In genomic region chr10:11605807-11606408, GRCh38 we compare ENCODE assay signal across 21 cellular contexts. TPM values are rescaled to one million over a fixed set of nuclear protein-coding genes. Genes with fewer than 3 reads are reported as not detected.
DNase-seq lines count a peak whose midpoint lies in the region; ATAC-seq, FAIRE-seq and TF ChIP-seq lines count a peak whose summit lies in the region.
"Had no signal": no experiment of that assay in that cellular context is flagged by ENCODE, and none has a peak within 500 bp of the region (broad histone marks: within the 10 kb centered on the region; RNA-seq: fewer than 3 reads in every experiment).

No MANE protein-coding gene starts in this region.

- H3K79me2 ChIP-seq in GM12878 (ENCODE audit: control insufficient read depth, insufficient read depth, low read length): peaks cover 99% of the 10 kb centered on the region

- TF ChIP-seq POLR2A in GM12878 (IDR thresholded peaks at IDR 0.05; ENCODE audit: low read depth, low read length): no peak

- intact Hi-C loops in GM12878 (cut with micrococcal nuclease; ENCODE audit: unreplicated experiment): loop anchor here (5.0 to 10.0 kb wide), 2 partner anchors 91 to 441 kb away; no protein-coding TSS in a partner anchor
- intact Hi-C loops in pancreas (cut with DNase I): no loop called here

- H3K27ac ChIP-seq in GM12878 (ENCODE audit: control insufficient read depth, insufficient read depth) (peak overlapping the region; percentile 91), pancreas (no peak overlapping the region)
- H3K27ac ChIP-seq: right atrium auricular region had no signal

- peak overlapping the region; percentile 43 for H3K9ac ChIP-seq in GM12878 (ENCODE audit: control insufficient read depth, insufficient read depth, low read length)

- ATAC-seq in GM12878 (no peak), pancreas (no peak)
- ATAC-seq: Right ventricle myocardium inferior had no signal

- TF ChIP-seq RAD21 in GM12878 (IDR thresholded peaks at IDR 0.05; ENCODE audit: insufficient read depth, low read depth, low read length): no peak

- no peak for TF ChIP-seq EP300 in GM12878 (IDR thresholded peaks at IDR 0.05; ENCODE audit: borderline replicate concordance in 1 of 2, control insufficient read depth in 1 of 2, low read depth in 2 of 2, low read length in 2 of 2)

- H3K4me2 ChIP-seq in GM12878 (ENCODE audit: control insufficient read depth, insufficient read depth): peak overlapping the region; percentile 59

- TF ChIP-seq CTCF in GM12864 (IDR thresholded peaks at IDR 0.05; ENCODE audit: low read depth, low read length, missing control alignments) (no peak), GM12878 (IDR thresholded peaks at IDR 0.05 in 2 of 3, conservative IDR thresholded peaks at IDR 0.05 in 1 of 3; ENCODE audit: control insufficient read depth in 2 of 3, extremely low read depth in 1 of 3, insufficient read depth in 1 of 3, low read depth in 3 of 3, low read length in 3 of 3) (no peak), pancreas (IDR thresholded peaks at IDR 0.05) (no peak)

- POLR2A ChIA-PET in GM12878 (lab: Charles Lee): interaction anchor here (1.4 kb wide), 1 partner anchor 78 kb away, joined by 4 read pairs; no protein-coding TSS in a partner anchor

- H3K4me1 ChIP-seq in GM12878 (ENCODE audit: control insufficient read depth, insufficient read depth, low read length) (peaks cover 25% of the 10 kb centered on the region), pancreas (peaks cover 0 to 26% (median 21%) of the 10 kb centered on the region in 3 donors)

- WGBS in GM12878 (ENCODE audit: insufficient coverage, insufficient replicate concordance, low lambda C conversion rate, missing lambda C conversion rate): 10% methylated on average over 2 of the region's 2 CpGs
- 47 to 58% methylated on average over 2 of the region's 2 CpGs for WGBS in pancreas, 2 donors

- RAD21 ChIA-PET in GM12878 (lab: Charles Lee; ENCODE audit: unreplicated experiment): interaction anchor here (1.4 to 6.0 kb wide), 6 partner anchors 32 to 91 kb away, joined by 3 to 32 read pairs (median 27); no protein-coding TSS in a partner anchor

- H4K20me1 ChIP-seq in GM12878 (ENCODE audit: control insufficient read depth, insufficient read depth): no peaks in the 10 kb centered on the region

- H3K9me3 ChIP-seq in GM12878 (replicated peaks; ENCODE audit: control insufficient read depth, insufficient read depth, low read length) (no peaks in the 10 kb centered on the region), pancreas (no peaks in the 10 kb centered on the region)
- H3K9me3 ChIP-seq: right atrium auricular region had no signal

- DNase-seq in GM12864 (ENCODE audit: low read depth) (no peak), NAMALWA (ENCODE audit: low spot score) (peak; percentile 44), GM12878 (ENCODE audit: low read depth, low spot score) (no peak), pancreas (no peak), UCSD-AML1 (lab: John Stamatoyannopoulos, UW; ENCODE audit: unreplicated experiment) (no peak), Kasumi-1 (lab: John Stamatoyannopoulos, UW) (no peak), NCI-H82 treated with DMSO at 0.1 percent for 48 hours (lab: John Stamatoyannopoulos, UW; ENCODE audit: unreplicated experiment) (no peak)
- DNase-seq: activated CD4-positive, alpha-beta T cell treated with anti-CD3 and anti-CD28 coated beads for 48 hours; CD8-positive, alpha-beta memory T cell; DMS53; foreskin fibroblast; HCEC 1CT; kidney; mammary epithelial cell; NCI-H1417; NCI-H524 had no signal

- H3K4me3 ChIP-seq in GM12864 (ENCODE audit: low read depth, low read length) (peak overlapping the region; percentile 8; the same call in 1 of the 2 replicates), GM12878 (peak overlapping the region; percentile 51), pancreas (no peak overlapping the region)
- H3K4me3 ChIP-seq: right atrium auricular region had no signal

- FAIRE-seq in GM12878 (lab: Jason Lieb, UNC) (no peak), pancreas (lab: Jason Lieb, UNC) (peak; percentile 70)
- FAIRE-seq: bronchial epithelial cell, endothelial cell of umbilical vein, kidney, TTC549 had no signal

- H3K27me3 ChIP-seq in GM12878 (replicated peaks in 1 of 2; ENCODE audit: control insufficient read depth in 2 of 2, insufficient read depth in 2 of 2, low read length in 1 of 2) (no peaks in the 10 kb centered on the region), pancreas (no peaks in the 10 kb centered on the region)
- H3K27me3 ChIP-seq: right atrium auricular region had no signal

- in situ Hi-C loops in GM12878 (cut with MboI): no loop called here

- CTCF ChIA-PET in GM12878 (lab: Yijun Ruan, JAX): interaction anchor here (0.6 to 2.3 kb wide), 6 partner anchors 11 to 185 kb away, joined by 3 to 8 read pairs (median 4); no protein-coding TSS in a partner anchor

- SMC1A ChIA-PET in GM12878 (lab: Charles Lee; ENCODE audit: uncharacterized antibody, unreplicated experiment): interaction anchor here (0.5 to 4.8 kb wide), 15 partner anchors 12 to 152 kb away, joined by 3 to 57 read pairs (median 6); no protein-coding TSS in a partner anchor

- H2AFZ ChIP-seq in GM12878 (ENCODE audit: control insufficient read depth, low read depth, low read length): no peak overlapping the region

- BruUV-seq in GM12878 (replicated peaks; lab: Mats Ljungman, UMichigan): no TSS peak

- H3K36me3 ChIP-seq in GM12878 (ENCODE audit: control insufficient read depth in 2 of 2, insufficient read depth in 2 of 2, low read length in 1 of 2) (no peaks in the 10 kb centered on the region), pancreas (no peaks in the 10 kb centered on the region)
- H3K36me3 ChIP-seq: right atrium auricular region had no signal

TF ChIP-seq in GM12878, 131 proteins besides CTCF, POLR2A, EP300 and RAD21 (continues in another document):
- TF ChIP-seq HSF1 (IDR thresholded peaks at IDR 0.05; ENCODE audit: low read depth, low read length) (no peak), POLR2AphosphoS2 (IDR thresholded peaks at IDR 0.05; ENCODE audit: low read depth, low read length) (no peak), ZNF274 (IDR thresholded peaks at IDR 0.05; ENCODE audit: insufficient read depth, insufficient read length) (no peak), YBX1 (IDR thresholded peaks at IDR 0.05) (no peak), RCOR1 (conservative IDR thresholded peaks at IDR 0.05; ENCODE audit: low read depth, low read length) (no peak), MEF2A (IDR thresholded peaks at IDR 0.05; ENCODE audit: insufficient read depth, low read depth, low read length) (no peak), SIN3A (IDR thresholded peaks at IDR 0.05; ENCODE audit: low read depth, low read length) (no peak), BHLHE40 (IDR thresholded peaks at IDR 0.05; ENCODE audit: borderline replicate concordance in 1 of 2, low read depth in 2 of 2, low read length in 1 of 2) (no peak), NR2C2 (IDR thresholded peaks at IDR 0.05; ENCODE audit: borderline replicate concordance, control insufficient read depth, insufficient read length, low read depth) (no peak), SREBF2 (IDR thresholded peaks at IDR 0.05; ENCODE audit: low read length) (no peak), NKRF (conservative IDR thresholded peaks at IDR 0.05) (no peak), NR2C1 (IDR thresholded peaks at IDR 0.05) (no peak), TCF12 (IDR thresholded peaks at IDR 0.05; ENCODE audit: low read depth, low read length) (no peak)

RNA-seq across cellular contexts. Expression of gene USP6NL, which starts 5.5 kb away (rescaled TPM):
- 37.0 and 39.1 TPM in 2 replicates for total RNA-seq in GM12878 (2013; cell fraction: nucleolus; rRNA removed)
- total RNA-seq in GM12878 (2014; rRNA removed): 25.8 and 32.1 TPM in 2 replicates
- total RNA-seq in GM12878 (2014; rRNA removed; fragmentation: Illumina TruSeq; extraction: Trizol): 21.7 and 22.2 TPM in 2 replicates
- 25.0 and 27.7 TPM in 2 replicates for total RNA-seq in GM12878 (2021)
- polyA plus RNA-seq in GM12878 (2011; ENCODE audit: low read depth): 10.1 TPM
- 12.1 and 13.3 TPM in 2 replicates for polyA plus RNA-seq in GM12878 (2011; rRNA removed)
- 8.0 and 9.9 TPM in 2 replicates for polyA plus RNA-seq in GM12878 (2011; cell fraction: cytosol; rRNA removed)
- polyA plus RNA-seq in GM12878 (2011; cell fraction: nucleus; rRNA removed): 9.6 and 12.0 TPM in 2 replicates
- 14.8 and 19.1 TPM in 2 replicates for polyA plus RNA-seq in GM12878 (2012)
- 22.5 and 24.0 TPM in 2 replicates for polyA plus RNA-seq in GM12878 (2014; fragmentation: Illumina TruSeq; extraction: Trizol)
- polyA plus RNA-seq in GM12878 (2014; fragmentation: Nextera tagmentation; extraction: Ambion mirVana): 1 to 10 TPM; 4.0 to 6.5 TPM
- polyA plus RNA-seq in GM12878 (2014; rRNA removed): 19.2 and 21.5 TPM in 2 replicates
- polyA plus RNA-seq in GM12878 (2016; fragmentation: Nextera tagmentation; extraction: Ambion mirVana): 10 to 100 TPM; 12.5 to 14.9 TPM
- polyA minus RNA-seq in GM12878 (2011; rRNA and poly(A)+ RNA removed): 12.3 and 14.9 TPM in 2 replicates
- 4.0 and 5.9 TPM in 2 replicates for polyA minus RNA-seq in GM12878 (2011; cell fraction: cytosol; rRNA and poly(A)+ RNA removed)
- 11.1 and 21.9 TPM in 2 replicates for polyA minus RNA-seq in GM12878 (2011; cell fraction: nucleus; rRNA and poly(A)+ RNA removed)
- 10 to 100 TPM in 1 of 6 donors, 1 to 10 TPM in 5; 4.2 to 10.4 (median 6.0) TPM for total RNA-seq in pancreas
- polyA plus RNA-seq in pancreas: 1 to 10 TPM; 2.2 to 3.8 TPM

Comparison
In these comparisons a context has a peak if more than half of its experiments do, and no peak if none do; other contexts are left out.
1. H3K4me3 ChIP-seq: peak in GM12864 (single experiment) and GM12878 (single experiment); none in pancreas (0 of 4).